22 cellular contexts compared by ENCODE assay signal in the genomic region with DNA sequence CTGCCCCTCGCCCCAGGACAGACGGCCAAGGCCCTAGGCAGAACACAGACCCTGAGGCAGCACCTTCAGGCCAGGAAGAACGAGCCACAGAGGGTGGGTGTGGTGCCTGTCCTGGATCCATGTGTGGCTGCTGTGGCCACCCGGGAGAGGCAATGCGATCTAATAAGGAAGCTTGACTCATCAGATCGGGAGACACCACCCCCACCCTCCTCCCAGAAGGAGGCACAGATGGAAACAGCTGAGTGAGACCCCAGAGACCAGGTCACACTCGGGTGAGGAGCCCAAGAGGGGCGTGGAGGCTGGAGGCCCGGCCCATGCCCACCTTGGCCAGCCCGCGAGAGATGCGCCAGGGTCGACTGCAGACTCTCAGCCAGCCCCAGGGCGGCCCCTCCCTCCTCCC. TPM values are rescaled to one million over a fixed set of nuclear protein-coding genes. Genes with fewer than 3 reads are reported as not detected.
A peak's percentile ranks its signal among the peaks of the same experiment; 100 is the strongest.
DNase-seq lines count a peak whose midpoint lies in the region; ATAC-seq and TF ChIP-seq lines count a peak whose summit lies in the region.
"Had no signal": no experiment of that assay in that cellular context is flagged by ENCODE, and none has a peak within 500 bp of the region (broad histone marks: within the 10 kb centered on the region; RNA-seq: fewer than 3 reads in every experiment).

No MANE protein-coding gene starts in this region.

- H3K27ac ChIP-seq in DOHH2 (ENCODE audit: low read depth, low read length) (peak overlapping the region; percentile 83), SJCRH30 (no peak overlapping the region)
- H3K27ac ChIP-seq: hepatocyte, upper lobe of right lung had no signal

- DNase-seq in HT1080 (ENCODE audit: low read depth) (peak; percentile 42), SJCRH30 (peak; percentile 10 to 16), mucosa of descending colon (no peak)
- DNase-seq in stimulated activated CD4-positive, alpha-beta T cell treated with anti-CD3 and anti-CD28 coated beads, Interleukin-4, amount 100 ng/mL, for 1 hour: no peak
- DNase-seq: activated CD8-positive, alpha-beta memory T cell treated with anti-CD3 and anti-CD28 coated beads, Interleukin-2, amount 50 U/mL, for 4 hours; activated effector memory CD4-positive, alpha-beta T cell treated with Interleukin-2 at 50 U/mL for 16 hours; AML-193; Caco-2; foreskin fibroblast; KBM-7; NCI-H1105 treated with DMSO at 0.1 percent for 48 hours; NCI-H2081 treated with DMSO at 0.1 percent for 48 hours; NCI-H510A; NK-92 treated with Interleukin-12 subunit alpha and Interleukin-12 subunit beta, amount 100 ng/mL, for 24 hours; occipital lobe; upper lobe of right lung had no signal

- H3K79me2 ChIP-seq in DOHH2 (ENCODE audit: control insufficient read depth, low read length): no peaks in the 10 kb centered on the region
- H3K79me2 ChIP-seq: hepatocyte had no signal

- H3K9me3 ChIP-seq in DOHH2 (ENCODE audit: control insufficient read depth, insufficient read depth, low read length) (no peaks in the 10 kb centered on the region), SJCRH30 (replicated peaks) (no peaks in the 10 kb centered on the region), mucosa of descending colon (no peaks in the 10 kb centered on the region)
- H3K9me3 ChIP-seq: Caco-2, upper lobe of right lung had no signal

- TF ChIP-seq CTCF in DOHH2 (IDR thresholded peaks at IDR 0.05; ENCODE audit: low read depth, low read length, poor library complexity, severe bottlenecking) (no peak), mucosa of descending colon (IDR thresholded peaks at IDR 0.05) (no peak)

- no peaks in the 10 kb centered on the region for H4K20me1 ChIP-seq in DOHH2 (ENCODE audit: control insufficient read depth, insufficient read depth, low read depth, low read length)

- H3K36me3 ChIP-seq in DOHH2 (ENCODE audit: control insufficient read depth, low read length): no peaks in the 10 kb centered on the region
- H3K36me3 ChIP-seq in SJCRH30: no peaks in the 10 kb centered on the region
- no peaks in the 10 kb centered on the region for H3K36me3 ChIP-seq in mucosa of descending colon (ENCODE audit: low read depth)
- H3K36me3 ChIP-seq: upper lobe of right lung had no signal

- H3K4me1 ChIP-seq in DOHH2 (ENCODE audit: control insufficient read depth, low read length) (peaks cover 62% of the 10 kb centered on the region), SJCRH30 (no peaks in the 10 kb centered on the region), mucosa of descending colon (ENCODE audit: low read depth) (no peaks in the 10 kb centered on the region)
- H3K4me1 ChIP-seq: Caco-2, upper lobe of right lung had no signal

- H3K27me3 ChIP-seq in DOHH2 (ENCODE audit: control insufficient read depth, low read length) (no peaks in the 10 kb centered on the region), SJCRH30 (no peaks in the 10 kb centered on the region)
- H3K27me3 ChIP-seq: upper lobe of right lung had no signal

- ATAC-seq in mucosa of descending colon (peak; percentile 65), HG03095 (IDR thresholded peaks at IDR 0.05; ENCODE audit: unreplicated experiment) (no peak), GM18498 (IDR thresholded peaks at IDR 0.05; ENCODE audit: unreplicated experiment) (no peak), HG02973 (IDR thresholded peaks at IDR 0.05; ENCODE audit: unreplicated experiment) (no peak)
- ATAC-seq: upper lobe of right lung had no signal

- no peaks in the 10 kb centered on the region for H3K9me2 ChIP-seq in DOHH2 (replicated peaks; ENCODE audit: control insufficient read depth, low read length)

- peak overlapping the region; percentile 79 for H3K4me2 ChIP-seq in DOHH2 (ENCODE audit: low read length)
- H3K4me2 ChIP-seq: hepatocyte had no signal

- H3K4me3 ChIP-seq in DOHH2 (ENCODE audit: low read length) (peak overlapping the region; percentile 57), SJCRH30 (no peak overlapping the region), mucosa of descending colon (no peak overlapping the region)
- H3K4me3 ChIP-seq: hepatocyte, lung, upper lobe of right lung had no signal

- peaks cover 13% of the 10 kb centered on the region; the same call in 1 of the 2 replicates for H3F3A ChIP-seq in DOHH2 (ENCODE audit: control insufficient read depth, insufficient read depth)

- intact Hi-C loops in mucosa of descending colon (cut with DNase I, micrococcal nuclease): no loop called here

RNA-seq across cellular contexts. Expression of a gene that starts 20.3 kb away (rescaled TPM):
- total RNA-seq in HT1080 (2014; rRNA removed; shearing (Covaris generic)): not detected in 2 replicates
- polyA plus RNA-seq in HT1080 (2015; cell fraction: cytosol; rRNA removed): not detected in 2 replicates
- polyA plus RNA-seq in HT1080 (2015; cell fraction: nucleus; rRNA removed): not detected in 2 replicates
- not detected in 2 replicates for total RNA-seq in SJCRH30 (2014; rRNA removed; shearing (Covaris generic))
- under 1 TPM in 1 of 3 donors, not detected in 2; 0.19 TPM for total RNA-seq in mucosa of descending colon
- total RNA-seq: Caco-2, hepatocyte had no signal
- polyA plus RNA-seq: hepatocyte had no signal

Comparison
In these comparisons a context has a peak if more than half of its experiments do, and no peak if none do; other contexts are left out.
1. DNase-seq: peak in HT1080 (single experiment) and SJCRH30 (2 of 2); none in mucosa of descending colon (0 of 3) and stimulated activated CD4-positive, alpha-beta T cell treated with anti-CD3 and anti-CD28 coated beads, Interleukin-4, amount 100 ng/mL, for 1 hour (single experiment).